1 cellular context compared by ENCODE assay signal in the genomic region with DNA sequence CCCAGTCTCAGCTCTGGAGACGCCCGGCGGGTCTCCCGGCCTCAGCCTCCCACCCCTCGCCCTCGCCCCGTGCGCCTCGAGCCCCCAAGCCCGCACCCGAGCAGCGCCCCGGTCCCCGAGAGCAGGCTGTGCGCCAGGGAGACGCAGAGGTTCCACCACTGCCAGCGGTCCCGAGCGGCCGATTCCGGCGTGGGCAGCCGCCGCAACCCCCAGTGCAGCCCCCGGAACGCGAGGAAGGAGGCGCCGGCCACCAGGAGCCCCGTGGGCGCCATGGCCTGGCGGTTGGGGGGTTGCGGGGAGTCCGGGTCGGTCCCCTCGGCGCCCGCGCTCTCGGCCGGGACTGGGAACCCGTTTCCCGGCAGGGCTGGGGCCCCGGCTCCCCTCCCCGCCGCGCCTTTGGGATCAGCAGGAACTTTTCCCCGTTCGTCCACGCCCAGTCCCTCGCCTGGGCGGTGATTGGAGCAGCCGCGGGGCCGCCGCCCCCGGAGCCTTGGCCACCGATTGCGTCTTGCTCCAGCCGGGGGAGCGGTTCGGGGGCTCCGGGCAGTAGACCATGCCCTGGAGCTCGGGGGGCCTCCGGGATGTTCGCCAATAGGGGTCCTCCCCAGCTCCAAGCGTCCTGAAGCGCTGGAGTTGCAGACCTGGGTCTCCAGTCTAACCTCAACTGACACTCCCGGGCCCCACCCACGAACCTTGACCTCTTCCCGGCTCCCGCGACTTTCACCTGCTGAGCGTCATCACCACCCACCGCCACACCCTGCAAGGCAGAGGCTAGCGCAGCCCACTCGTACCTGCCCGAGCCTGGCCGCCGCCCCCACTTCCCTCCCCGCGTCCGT.
TF ChIP-seq lines count a peak whose summit lies in the region.

A gene with protein sequence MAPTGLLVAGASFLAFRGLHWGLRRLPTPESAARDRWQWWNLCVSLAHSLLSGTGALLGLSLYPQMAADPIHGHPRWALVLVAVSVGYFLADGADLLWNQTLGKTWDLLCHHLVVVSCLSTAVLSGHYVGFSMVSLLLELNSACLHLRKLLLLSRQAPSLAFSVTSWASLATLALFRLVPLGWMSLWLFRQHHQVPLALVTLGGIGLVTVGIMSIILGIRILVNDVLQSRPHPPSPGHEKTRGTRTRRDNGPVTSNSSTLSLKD (minus strand): TSS at position 407 of the 836 bp plus-strand sequence. CDS start 135 bp downstream, at position 272.

TF ChIP-seq in HCT116, 20 proteins besides CTCF, POLR2A, EP300 and RAD21:
- TF ChIP-seq POLR2AphosphoS5 (IDR thresholded peaks at IDR 0.05; ENCODE audit: low read depth, low read length): peak; percentile 77
- TF ChIP-seq, protein P1, sequence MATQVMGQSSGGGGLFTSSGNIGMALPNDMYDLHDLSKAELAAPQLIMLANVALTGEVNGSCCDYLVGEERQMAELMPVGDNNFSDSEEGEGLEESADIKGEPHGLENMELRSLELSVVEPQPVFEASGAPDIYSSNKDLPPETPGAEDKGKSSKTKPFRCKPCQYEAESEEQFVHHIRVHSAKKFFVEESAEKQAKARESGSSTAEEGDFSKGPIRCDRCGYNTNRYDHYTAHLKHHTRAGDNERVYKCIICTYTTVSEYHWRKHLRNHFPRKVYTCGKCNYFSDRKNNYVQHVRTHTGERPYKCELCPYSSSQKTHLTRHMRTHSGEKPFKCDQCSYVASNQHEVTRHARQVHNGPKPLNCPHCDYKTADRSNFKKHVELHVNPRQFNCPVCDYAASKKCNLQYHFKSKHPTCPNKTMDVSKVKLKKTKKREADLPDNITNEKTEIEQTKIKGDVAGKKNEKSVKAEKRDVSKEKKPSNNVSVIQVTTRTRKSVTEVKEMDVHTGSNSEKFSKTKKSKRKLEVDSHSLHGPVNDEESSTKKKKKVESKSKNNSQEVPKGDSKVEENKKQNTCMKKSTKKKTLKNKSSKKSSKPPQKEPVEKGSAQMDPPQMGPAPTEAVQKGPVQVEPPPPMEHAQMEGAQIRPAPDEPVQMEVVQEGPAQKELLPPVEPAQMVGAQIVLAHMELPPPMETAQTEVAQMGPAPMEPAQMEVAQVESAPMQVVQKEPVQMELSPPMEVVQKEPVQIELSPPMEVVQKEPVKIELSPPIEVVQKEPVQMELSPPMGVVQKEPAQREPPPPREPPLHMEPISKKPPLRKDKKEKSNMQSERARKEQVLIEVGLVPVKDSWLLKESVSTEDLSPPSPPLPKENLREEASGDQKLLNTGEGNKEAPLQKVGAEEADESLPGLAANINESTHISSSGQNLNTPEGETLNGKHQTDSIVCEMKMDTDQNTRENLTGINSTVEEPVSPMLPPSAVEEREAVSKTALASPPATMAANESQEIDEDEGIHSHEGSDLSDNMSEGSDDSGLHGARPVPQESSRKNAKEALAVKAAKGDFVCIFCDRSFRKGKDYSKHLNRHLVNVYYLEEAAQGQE (IDR thresholded peaks at IDR 0.05; ENCODE audit: low read depth): no peak
- no peak for TF ChIP-seq YY1 (IDR thresholded peaks at IDR 0.05; ENCODE audit: extremely low read depth, insufficient replicate concordance, low read depth, low read length)
- TF ChIP-seq SIN3A (IDR thresholded peaks at IDR 0.05; ENCODE audit: low read depth): peak; percentile 59
- TF ChIP-seq JUND (IDR thresholded peaks at IDR 0.05): peak; percentile 15; the same call in 1 of the 2 replicates
- TF ChIP-seq FOSL1 (IDR thresholded peaks at IDR 0.05; ENCODE audit: low read depth): no peak
- TF ChIP-seq, protein P2, sequence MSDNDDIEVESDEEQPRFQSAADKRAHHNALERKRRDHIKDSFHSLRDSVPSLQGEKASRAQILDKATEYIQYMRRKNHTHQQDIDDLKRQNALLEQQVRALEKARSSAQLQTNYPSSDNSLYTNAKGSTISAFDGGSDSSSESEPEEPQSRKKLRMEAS (IDR thresholded peaks at IDR 0.05): peak; percentile 16; the same call in 1 of the 2 replicates
- TF ChIP-seq EGR1 (IDR thresholded peaks at IDR 0.05; ENCODE audit: low read depth): peak; percentile 78
- peak; percentile 40 for TF ChIP-seq SP1 (IDR thresholded peaks at IDR 0.05; ENCODE audit: low read depth)
